ENCODE assay signal across 8 cellular contexts in the genomic region with DNA sequence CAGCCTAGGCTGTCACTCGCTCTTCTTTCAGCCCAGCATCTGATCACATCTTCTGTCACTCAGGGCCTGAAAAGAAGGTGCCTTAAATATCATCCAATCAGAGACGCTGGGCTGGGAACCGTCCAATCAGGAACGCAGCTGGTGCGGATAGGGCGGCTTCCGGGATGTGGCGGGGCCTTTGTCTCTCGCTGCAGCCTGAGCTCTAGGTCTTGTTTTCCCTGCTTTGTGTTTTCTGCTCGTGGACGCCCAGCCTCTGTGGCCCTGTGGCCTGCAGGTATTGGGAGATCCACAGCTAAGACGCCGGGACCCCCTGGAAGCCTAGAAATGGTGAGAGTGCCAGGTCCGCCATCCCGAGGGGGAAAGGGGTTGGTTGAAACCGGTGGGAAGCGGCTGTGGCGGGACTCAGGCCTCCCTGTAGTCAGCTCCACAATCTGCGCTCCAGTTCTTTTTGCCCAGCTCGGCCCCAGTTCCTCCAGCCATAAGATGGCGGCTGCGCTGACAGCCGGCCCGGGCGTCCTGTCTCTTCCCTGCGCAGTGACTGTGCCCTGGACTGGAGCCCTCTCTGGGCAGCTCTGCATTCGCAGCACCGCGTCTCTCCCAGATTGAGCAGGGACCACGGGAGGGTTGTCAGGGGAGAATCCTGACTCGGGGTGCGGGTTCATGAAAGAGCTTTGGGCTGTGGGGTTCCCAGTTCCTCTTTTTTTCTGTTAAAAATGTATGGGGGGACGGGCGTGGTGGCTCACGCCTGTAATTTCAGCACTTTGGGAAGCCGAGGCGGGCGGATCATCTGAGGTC. TPM values are rescaled to one million over a fixed set of nuclear protein-coding genes. Genes with fewer than 3 reads are reported as not detected.
DNase-seq lines count a peak whose midpoint lies in the region; ATAC-seq and TF ChIP-seq lines count a peak whose summit lies in the region.

A gene (plus strand): TSS at position 175 of the 795 bp plus-strand sequence. CDS start 150 bp downstream, at position 325.

- no peaks in the 10 kb centered on the region for H3K79me2 ChIP-seq in HCT116 (ENCODE audit: insufficient read depth, low read length)

- H3K4me3 ChIP-seq in HCT116 (replicated peaks in 1 of 2; ENCODE audit: low read depth in 1 of 2, low read length in 2 of 2) (peak within 1 kb of the TSS; percentile 61 to 68), right cardiac atrium (ENCODE audit: low read length) (peak within 1 kb of the TSS; percentile 87), uterus (peak within 1 kb of the TSS; percentile 50 to 55)

- intact Hi-C loops in HCT116 (cut with micrococcal nuclease) (no loop called here), right cardiac atrium (cut with DNase I) (no loop called here), uterus (cut with DNase I; ENCODE audit: low total_unique reads) (no loop called here)

- CTCF ChIA-PET in HCT116 (lab: Charles Lee), result no interaction called here

- peaks cover 4 to 6% of the 10 kb centered on the region in 2 experiments; a peak in 1 of 4 replicates for H3K9me3 ChIP-seq in HCT116 (ENCODE audit: control insufficient read depth in 1 of 2, insufficient read depth in 1 of 2, low read depth in 1 of 2, low read length in 2 of 2)
- no peaks in the 10 kb centered on the region for H3K9me3 ChIP-seq in right cardiac atrium (ENCODE audit: control insufficient read depth, low read length)
- H3K9me3 ChIP-seq in uterus, result no peaks in the 10 kb centered on the region

- RAD21 ChIA-PET in HCT116 (lab: Charles Lee; ENCODE audit: low non-redundant PET in 1 of 2, low total read pairs in 2 of 2, uncharacterized antibody in 2 of 2, unreplicated experiment in 2 of 2), result no interaction called here

- H3K27ac ChIP-seq in HCT116 (ENCODE audit: low read depth, low read length), result peak within 1 kb of the TSS; percentile 51
- peak within 1 kb of the TSS; percentile 92 for H3K27ac ChIP-seq in right cardiac atrium (ENCODE audit: low read length)
- H3K27ac ChIP-seq in uterus, result peak within 1 kb of the TSS; percentile 78 to 80

- ATAC-seq in HCT116, result peak; percentile 97
- peak; percentile 100 for ATAC-seq in right cardiac atrium

- TF ChIP-seq RAD21 in HCT116 (IDR thresholded peaks at IDR 0.05; ENCODE audit: low read depth), result no peak

- H4K20me1 ChIP-seq in HCT116 (ENCODE audit: insufficient read depth), result no peaks in the 10 kb centered on the region

- POLR2A ChIA-PET in HCT116 (lab: Charles Lee), result interaction anchor here (0.6 kb wide), 1 partner anchor 58 kb away, joined by 4 read pairs; no protein-coding TSS in a partner anchor

- H3K36me3 ChIP-seq in HCT116 (ENCODE audit: control insufficient read depth in 1 of 2, insufficient read depth in 2 of 2, low read length in 2 of 2), result no peaks in the 10 kb centered on the region
- H3K36me3 ChIP-seq in uterus, result no peaks in the 10 kb centered on the region

- no peak for TF ChIP-seq POLR2A in HCT116 (IDR thresholded peaks at IDR 0.05; ENCODE audit: borderline replicate concordance, extremely low read depth, insufficient read depth, insufficient read length)
- TF ChIP-seq POLR2A in uterus (IDR thresholded peaks at IDR 0.05), result peak in 1 of 2 donors; percentile 30

- H3K9ac ChIP-seq in HCT116 (ENCODE audit: low read length), result peak within 1 kb of the TSS; percentile 58

- WGBS in right cardiac atrium, result under 1% methylated on average over 38 of the region's 38 CpGs

- no peaks in the 10 kb centered on the region for H3K4me1 ChIP-seq in HCT116 (ENCODE audit: control insufficient read depth in 1 of 2, insufficient read depth in 2 of 2, low read length in 2 of 2)
- peaks cover 1% of the 10 kb centered on the region for H3K4me1 ChIP-seq in right cardiac atrium (ENCODE audit: control insufficient read depth, insufficient read depth, low read length)
- H3K4me1 ChIP-seq in uterus, result no peaks in the 10 kb centered on the region

- peak within 1 kb of the TSS; percentile 63 for H3K4me2 ChIP-seq in HCT116 (ENCODE audit: low read length)

- H3K9me2 ChIP-seq in HCT116 (ENCODE audit: insufficient read depth), result no peaks in the 10 kb centered on the region

- BruUV-seq in HCT116 (replicated peaks; lab: Mats Ljungman, UMichigan), result TSS peak; percentile 83

- H2AFZ ChIP-seq in HCT116 (ENCODE audit: low read depth, low read length, poor library complexity, severe bottlenecking), result no peak within 1 kb of the TSS

- H3K27me3 ChIP-seq in HCT116 (ENCODE audit: insufficient read depth, low read length), result no peaks in the 10 kb centered on the region
- no peaks in the 10 kb centered on the region for H3K27me3 ChIP-seq in right cardiac atrium (ENCODE audit: control insufficient read depth, insufficient read depth)
- H3K27me3 ChIP-seq in uterus, result no peaks in the 10 kb centered on the region

- DNase-seq in GF-D8 (lab: John Stamatoyannopoulos, UW) (peak; percentile 83), HCT116 (ENCODE audit: low read depth, low spot score) (peak; percentile 65), NCI-H1105 (lab: John Stamatoyannopoulos, UW) (peak; percentile 90), T-helper 2 cell (peak; percentile 61 to 97 (median 80)), anterior cingulate cortex (lab: John Stamatoyannopoulos, UW) (peak; percentile 58 to 95 (median 87)), right cardiac atrium (peak; percentile 92 to 96 (median 94)), pulmonary artery endothelial cell (ENCODE audit: low read depth, low spot score) (peak; percentile 68), uterus (peak; percentile 83 to 85)

- TF ChIP-seq CTCF in HCT116 (IDR thresholded peaks at IDR 0.05 in 2 of 3, conservative IDR thresholded peaks at IDR 0.05 in 1 of 3; ENCODE audit: borderline replicate concordance in 1 of 3, insufficient read depth in 1 of 3, low read depth in 2 of 3, low read length in 2 of 3), result no peak
- no peak for TF ChIP-seq CTCF in uterus (IDR thresholded peaks at IDR 0.05)

TF ChIP-seq in HCT116, 20 proteins besides CTCF, POLR2A, EP300 and RAD21:
- TF ChIP-seq ELF1 (IDR thresholded peaks at IDR 0.05; ENCODE audit: borderline replicate concordance, low read depth), result peak; percentile 40; the same call in 1 of the 2 replicates
- TF ChIP-seq FOSL1 (IDR thresholded peaks at IDR 0.05; ENCODE audit: low read depth), result no peak
- peak; percentile 60; the same call in 1 of the 2 replicates for TF ChIP-seq SP1 (IDR thresholded peaks at IDR 0.05; ENCODE audit: low read depth)

RNA-seq across cellular contexts. Expression of the gene that starts here (rescaled TPM):
- 2.5 TPM for total RNA-seq in HCT116 (2021; ENCODE audit: unreplicated experiment)
- polyA plus RNA-seq in HCT116 (2012), result 0.84 and 2.5 TPM in 2 replicates
- total RNA-seq in right cardiac atrium, result 1 to 10 TPM; 1.3 to 4.4 (median 3.0) TPM
- polyA plus RNA-seq in right cardiac atrium, result 2.4 TPM
- 7.9 and 9.0 TPM in 2 replicates for total RNA-seq in pulmonary artery endothelial cell
- total RNA-seq in uterus, result 100 to 1,000 TPM in 1 of 4 donors, 10 to 100 TPM in 1, 1 to 10 TPM in 2; 3.8 to 309 (median 15.2) TPM

Comparison
In these comparisons a context has a peak if more than half of its experiments do, and no peak if none do; other contexts are left out.
1. Peak in every context shown above with its lines: DNase-seq, ATAC-seq, H3K4me3 ChIP-seq and H3K27ac ChIP-seq.